1 cellular context compared by ENCODE assay signal in the genomic region with DNA sequence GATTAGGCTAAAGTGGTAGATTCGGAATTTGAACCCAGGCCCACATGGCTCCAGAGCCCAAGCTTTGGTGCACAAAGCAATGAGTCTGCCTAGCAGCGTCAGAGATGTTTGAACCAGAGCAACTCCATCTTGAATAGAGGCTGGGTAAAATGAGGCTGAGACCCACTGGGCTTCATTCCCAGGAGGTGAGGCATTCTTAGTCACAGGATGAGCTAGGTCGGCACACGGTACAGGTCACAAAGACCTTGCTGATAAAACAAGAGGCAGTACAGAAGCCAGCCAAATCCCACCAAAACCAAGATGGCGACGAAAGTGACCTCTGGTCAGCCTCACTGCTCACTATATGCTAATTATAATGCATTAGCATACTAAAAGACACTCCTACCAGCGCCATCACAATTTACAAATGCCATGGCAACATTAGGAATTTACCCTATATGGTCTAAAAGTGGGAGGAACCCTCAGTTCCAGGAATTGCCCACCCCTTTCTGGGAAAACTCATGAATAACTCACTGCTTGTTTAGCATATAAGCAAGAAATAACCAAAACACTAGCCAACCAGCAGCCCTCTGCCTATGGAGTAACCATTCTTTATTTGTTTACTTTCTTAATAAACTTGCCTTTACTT.
TF ChIP-seq lines count a peak whose summit lies in the region.

No MANE protein-coding gene starts in this region.

TF ChIP-seq in K562, 482 proteins besides CTCF, POLR2A, EP300 and RAD21 (continued from another document and continues in another):
- TF ChIP-seq NFATC3 (IDR thresholded peaks at IDR 0.05): no peak
- TF ChIP-seq TARDBP (IDR thresholded peaks at IDR 0.05): no peak
- TF ChIP-seq MXI1 (IDR thresholded peaks at IDR 0.05; ENCODE audit: low read depth, low read length): no peak
- TF ChIP-seq, protein P1, sequence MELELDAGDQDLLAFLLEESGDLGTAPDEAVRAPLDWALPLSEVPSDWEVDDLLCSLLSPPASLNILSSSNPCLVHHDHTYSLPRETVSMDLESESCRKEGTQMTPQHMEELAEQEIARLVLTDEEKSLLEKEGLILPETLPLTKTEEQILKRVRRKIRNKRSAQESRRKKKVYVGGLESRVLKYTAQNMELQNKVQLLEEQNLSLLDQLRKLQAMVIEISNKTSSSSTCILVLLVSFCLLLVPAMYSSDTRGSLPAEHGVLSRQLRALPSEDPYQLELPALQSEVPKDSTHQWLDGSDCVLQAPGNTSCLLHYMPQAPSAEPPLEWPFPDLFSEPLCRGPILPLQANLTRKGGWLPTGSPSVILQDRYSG (tag; conservative IDR thresholded peaks at IDR 0.05; ENCODE audit: low read depth): peak; percentile 96
- no peak for TF ChIP-seq ZNF75A (CRISPR knock-in tag; IDR thresholded peaks at IDR 0.05)
- TF ChIP-seq ZNF76 (CRISPR knock-in tag; IDR thresholded peaks at IDR 0.05; ENCODE audit: borderline replicate concordance): 0 out of 2 replicates have a peak, but pooled peaks have one; percentile 37
- TF ChIP-seq, protein P2, sequence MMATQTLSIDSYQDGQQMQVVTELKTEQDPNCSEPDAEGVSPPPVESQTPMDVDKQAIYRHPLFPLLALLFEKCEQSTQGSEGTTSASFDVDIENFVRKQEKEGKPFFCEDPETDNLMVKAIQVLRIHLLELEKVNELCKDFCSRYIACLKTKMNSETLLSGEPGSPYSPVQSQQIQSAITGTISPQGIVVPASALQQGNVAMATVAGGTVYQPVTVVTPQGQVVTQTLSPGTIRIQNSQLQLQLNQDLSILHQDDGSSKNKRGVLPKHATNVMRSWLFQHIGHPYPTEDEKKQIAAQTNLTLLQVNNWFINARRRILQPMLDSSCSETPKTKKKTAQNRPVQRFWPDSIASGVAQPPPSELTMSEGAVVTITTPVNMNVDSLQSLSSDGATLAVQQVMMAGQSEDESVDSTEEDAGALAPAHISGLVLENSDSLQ (IDR thresholded peaks at IDR 0.05): no peak
- no peak for TF ChIP-seq ZC3H8 (IDR thresholded peaks at IDR 0.05)
- TF ChIP-seq U2AF2 (optimal IDR thresholded peaks at IDR 0.05; ENCODE audit: low read depth, low read length): no peak
- no peak for TF ChIP-seq THRAP3 (IDR thresholded peaks at IDR 0.05; ENCODE audit: borderline replicate concordance)
- no peak for TF ChIP-seq SNRNP70 (optimal IDR thresholded peaks at IDR 0.05; ENCODE audit: low read depth, low read length)
- TF ChIP-seq SRF (CRISPR knock-in tag; IDR thresholded peaks at IDR 0.05): peak; percentile 82 to 96
- TF ChIP-seq, protein P3, sequence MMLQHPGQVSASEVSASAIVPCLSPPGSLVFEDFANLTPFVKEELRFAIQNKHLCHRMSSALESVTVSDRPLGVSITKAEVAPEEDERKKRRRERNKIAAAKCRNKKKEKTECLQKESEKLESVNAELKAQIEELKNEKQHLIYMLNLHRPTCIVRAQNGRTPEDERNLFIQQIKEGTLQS (IDR thresholded peaks at IDR 0.05): no peak
- TF ChIP-seq, protein P3 (CRISPR knock-in tag; conservative IDR thresholded peaks at IDR 0.05): no peak
- TF ChIP-seq, protein P4, sequence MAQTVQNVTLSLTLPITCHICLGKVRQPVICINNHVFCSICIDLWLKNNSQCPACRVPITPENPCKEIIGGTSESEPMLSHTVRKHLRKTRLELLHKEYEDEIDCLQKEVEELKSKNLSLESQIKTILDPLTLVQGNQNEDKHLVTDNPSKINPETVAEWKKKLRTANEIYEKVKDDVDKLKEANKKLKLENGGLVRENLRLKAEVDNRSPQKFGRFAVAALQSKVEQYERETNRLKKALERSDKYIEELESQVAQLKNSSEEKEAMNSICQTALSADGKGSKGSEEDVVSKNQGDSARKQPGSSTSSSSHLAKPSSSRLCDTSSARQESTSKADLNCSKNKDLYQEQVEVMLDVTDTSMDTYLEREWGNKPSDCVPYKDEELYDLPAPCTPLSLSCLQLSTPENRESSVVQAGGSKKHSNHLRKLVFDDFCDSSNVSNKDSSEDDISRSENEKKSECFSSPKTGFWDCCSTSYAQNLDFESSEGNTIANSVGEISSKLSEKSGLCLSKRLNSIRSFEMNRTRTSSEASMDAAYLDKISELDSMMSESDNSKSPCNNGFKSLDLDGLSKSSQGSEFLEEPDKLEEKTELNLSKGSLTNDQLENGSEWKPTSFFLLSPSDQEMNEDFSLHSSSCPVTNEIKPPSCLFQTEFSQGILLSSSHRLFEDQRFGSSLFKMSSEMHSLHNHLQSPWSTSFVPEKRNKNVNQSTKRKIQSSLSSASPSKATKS (CRISPR knock-in tag; IDR thresholded peaks at IDR 0.05): no peak
- TF ChIP-seq, protein P5, sequence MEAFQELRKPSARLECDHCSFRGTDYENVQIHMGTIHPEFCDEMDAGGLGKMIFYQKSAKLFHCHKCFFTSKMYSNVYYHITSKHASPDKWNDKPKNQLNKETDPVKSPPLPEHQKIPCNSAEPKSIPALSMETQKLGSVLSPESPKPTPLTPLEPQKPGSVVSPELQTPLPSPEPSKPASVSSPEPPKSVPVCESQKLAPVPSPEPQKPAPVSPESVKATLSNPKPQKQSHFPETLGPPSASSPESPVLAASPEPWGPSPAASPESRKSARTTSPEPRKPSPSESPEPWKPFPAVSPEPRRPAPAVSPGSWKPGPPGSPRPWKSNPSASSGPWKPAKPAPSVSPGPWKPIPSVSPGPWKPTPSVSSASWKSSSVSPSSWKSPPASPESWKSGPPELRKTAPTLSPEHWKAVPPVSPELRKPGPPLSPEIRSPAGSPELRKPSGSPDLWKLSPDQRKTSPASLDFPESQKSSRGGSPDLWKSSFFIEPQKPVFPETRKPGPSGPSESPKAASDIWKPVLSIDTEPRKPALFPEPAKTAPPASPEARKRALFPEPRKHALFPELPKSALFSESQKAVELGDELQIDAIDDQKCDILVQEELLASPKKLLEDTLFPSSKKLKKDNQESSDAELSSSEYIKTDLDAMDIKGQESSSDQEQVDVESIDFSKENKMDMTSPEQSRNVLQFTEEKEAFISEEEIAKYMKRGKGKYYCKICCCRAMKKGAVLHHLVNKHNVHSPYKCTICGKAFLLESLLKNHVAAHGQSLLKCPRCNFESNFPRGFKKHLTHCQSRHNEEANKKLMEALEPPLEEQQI (IDR thresholded peaks at IDR 0.05): no peak
- TF ChIP-seq BHLHE40 (IDR thresholded peaks at IDR 0.05; ENCODE audit: low read length): no peak
- TF ChIP-seq, protein P6, sequence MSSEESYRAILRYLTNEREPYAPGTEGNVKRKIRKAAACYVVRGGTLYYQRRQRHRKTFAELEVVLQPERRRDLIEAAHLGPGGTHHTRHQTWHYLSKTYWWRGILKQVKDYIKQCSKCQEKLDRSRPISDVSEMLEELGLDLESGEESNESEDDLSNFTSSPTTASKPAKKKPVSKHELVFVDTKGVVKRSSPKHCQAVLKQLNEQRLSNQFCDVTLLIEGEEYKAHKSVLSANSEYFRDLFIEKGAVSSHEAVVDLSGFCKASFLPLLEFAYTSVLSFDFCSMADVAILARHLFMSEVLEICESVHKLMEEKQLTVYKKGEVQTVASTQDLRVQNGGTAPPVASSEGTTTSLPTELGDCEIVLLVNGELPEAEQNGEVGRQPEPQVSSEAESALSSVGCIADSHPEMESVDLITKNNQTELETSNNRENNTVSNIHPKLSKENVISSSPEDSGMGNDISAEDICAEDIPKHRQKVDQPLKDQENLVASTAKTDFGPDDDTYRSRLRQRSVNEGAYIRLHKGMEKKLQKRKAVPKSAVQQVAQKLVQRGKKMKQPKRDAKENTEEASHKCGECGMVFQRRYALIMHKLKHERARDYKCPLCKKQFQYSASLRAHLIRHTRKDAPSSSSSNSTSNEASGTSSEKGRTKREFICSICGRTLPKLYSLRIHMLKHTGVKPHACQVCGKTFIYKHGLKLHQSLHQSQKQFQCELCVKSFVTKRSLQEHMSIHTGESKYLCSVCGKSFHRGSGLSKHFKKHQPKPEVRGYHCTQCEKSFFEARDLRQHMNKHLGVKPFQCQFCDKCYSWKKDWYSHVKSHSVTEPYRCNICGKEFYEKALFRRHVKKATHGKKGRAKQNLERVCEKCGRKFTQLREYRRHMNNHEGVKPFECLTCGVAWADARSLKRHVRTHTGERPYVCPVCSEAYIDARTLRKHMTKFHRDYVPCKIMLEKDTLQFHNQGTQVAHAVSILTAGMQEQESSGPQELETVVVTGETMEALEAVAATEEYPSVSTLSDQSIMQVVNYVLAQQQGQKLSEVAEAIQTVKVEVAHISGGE (CRISPR knock-in tag; IDR thresholded peaks at IDR 0.05): no peak; a peak in 1 of 6 replicates
- TF ChIP-seq ZNF444 (CRISPR knock-in tag; IDR thresholded peaks at IDR 0.05): no peak
- TF ChIP-seq, protein P7, sequence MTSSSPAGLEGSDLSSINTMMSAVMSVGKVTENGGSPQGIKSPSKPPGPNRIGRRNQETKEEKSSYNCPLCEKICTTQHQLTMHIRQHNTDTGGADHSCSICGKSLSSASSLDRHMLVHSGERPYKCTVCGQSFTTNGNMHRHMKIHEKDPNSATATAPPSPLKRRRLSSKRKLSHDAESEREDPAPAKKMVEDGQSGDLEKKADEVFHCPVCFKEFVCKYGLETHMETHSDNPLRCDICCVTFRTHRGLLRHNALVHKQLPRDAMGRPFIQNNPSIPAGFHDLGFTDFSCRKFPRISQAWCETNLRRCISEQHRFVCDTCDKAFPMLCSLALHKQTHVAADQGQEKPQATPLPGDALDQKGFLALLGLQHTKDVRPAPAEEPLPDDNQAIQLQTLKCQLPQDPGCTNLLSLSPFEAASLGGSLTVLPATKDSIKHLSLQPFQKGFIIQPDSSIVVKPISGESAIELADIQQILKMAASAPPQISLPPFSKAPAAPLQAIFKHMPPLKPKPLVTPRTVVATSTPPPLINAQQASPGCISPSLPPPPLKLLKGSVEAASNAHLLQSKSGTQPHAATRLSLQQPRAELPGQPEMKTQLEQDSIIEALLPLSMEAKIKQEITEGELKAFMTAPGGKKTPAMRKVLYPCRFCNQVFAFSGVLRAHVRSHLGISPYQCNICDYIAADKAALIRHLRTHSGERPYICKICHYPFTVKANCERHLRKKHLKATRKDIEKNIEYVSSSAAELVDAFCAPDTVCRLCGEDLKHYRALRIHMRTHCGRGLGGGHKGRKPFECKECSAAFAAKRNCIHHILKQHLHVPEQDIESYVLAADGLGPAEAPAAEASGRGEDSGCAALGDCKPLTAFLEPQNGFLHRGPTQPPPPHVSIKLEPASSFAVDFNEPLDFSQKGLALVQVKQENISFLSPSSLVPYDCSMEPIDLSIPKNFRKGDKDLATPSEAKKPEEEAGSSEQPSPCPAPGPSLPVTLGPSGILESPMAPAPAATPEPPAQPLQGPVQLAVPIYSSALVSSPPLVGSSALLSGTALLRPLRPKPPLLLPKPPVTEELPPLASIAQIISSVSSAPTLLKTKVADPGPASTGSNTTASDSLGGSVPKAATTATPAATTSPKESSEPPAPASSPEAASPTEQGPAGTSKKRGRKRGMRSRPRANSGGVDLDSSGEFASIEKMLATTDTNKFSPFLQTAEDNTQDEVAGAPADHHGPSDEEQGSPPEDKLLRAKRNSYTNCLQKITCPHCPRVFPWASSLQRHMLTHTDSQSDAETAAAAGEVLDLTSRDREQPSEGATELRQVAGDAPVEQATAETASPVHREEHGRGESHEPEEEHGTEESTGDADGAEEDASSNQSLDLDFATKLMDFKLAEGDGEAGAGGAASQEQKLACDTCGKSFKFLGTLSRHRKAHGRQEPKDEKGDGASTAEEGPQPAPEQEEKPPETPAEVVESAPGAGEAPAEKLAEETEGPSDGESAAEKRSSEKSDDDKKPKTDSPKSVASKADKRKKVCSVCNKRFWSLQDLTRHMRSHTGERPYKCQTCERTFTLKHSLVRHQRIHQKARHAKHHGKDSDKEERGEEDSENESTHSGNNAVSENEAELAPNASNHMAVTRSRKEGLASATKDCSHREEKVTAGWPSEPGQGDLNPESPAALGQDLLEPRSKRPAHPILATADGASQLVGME (CRISPR knock-in tag; IDR thresholded peaks at IDR 0.05): no peak
- TF ChIP-seq NR2C1 (IDR thresholded peaks at IDR 0.05): no peak
- peak; percentile 86 for TF ChIP-seq NR2C1 (tag; IDR thresholded peaks at IDR 0.05)
- TF ChIP-seq FOXJ3 (CRISPR knock-in tag; IDR thresholded peaks at IDR 0.05): no peak
- TF ChIP-seq ARID1B (IDR thresholded peaks at IDR 0.05): no peak
